In genomic region chr7:156994417-156994816, GRCh38 we compare ENCODE assay signal across 28 cellular contexts. TPM values are rescaled to one million over a fixed set of nuclear protein-coding genes. Genes with fewer than 3 reads are reported as not detected.
"Had no signal": no experiment of that assay in that cellular context is flagged by ENCODE, and none has a peak within 500 bp of the region (broad histone marks: within the 10 kb centered on the region; RNA-seq: fewer than 3 reads in every experiment).

No MANE protein-coding gene starts in this region.

- H3K27ac ChIP-seq: ascending aorta, Peyer's patch, RWPE1, SJCRH30 had no signal

- H3K9me3 Mint-ChIP-seq: activated naive CD4-positive, alpha-beta T cell treated with anti-CD3 and anti-CD28 coated beads, Interleukin-2, amount 50 U/mL, for 24 hours; activated naive CD8-positive, alpha-beta T cell treated with anti-CD3 and anti-CD28 coated beads, Interleukin-2, amount 50 U/mL, for 24 hours; activated T-cell treated with anti-CD3 and anti-CD28 coated beads, Interleukin-2, amount 50 U/mL, for 24 hours; activated T-helper 1 cell treated with anti-CD3 and anti-CD28 coated beads, Interleukin-12 subunit alpha, Interleukin-12 subunit beta, Interleukin-2, Interleukin-4 antibody, amounts not matched to agents 30 ng/mL and 10 ng/mL and 1 ng/mL, durations not matched to agents 14 hours and 24 hours and 36 hours; central memory CD8-positive, alpha-beta T cell; T-helper 1 cell treated with Interleukin-12 subunit alpha and Interleukin-12 subunit beta and Interleukin-4 antibody, amounts not matched to agents 30 μg/mL and 1 μg/mL, for 36 hours; WTC11 had no signal

- H3K36me3 ChIP-seq: ascending aorta, Peyer's patch, SJCRH30 had no signal

- DNase-seq: activated CD4-positive, alpha-beta T cell treated with anti-CD3 and anti-CD28 coated beads for 48 hours; activated CD4-positive, alpha-beta T cell treated with anti-CD3 and anti-CD28 coated beads, Interleukin-2, amount 50 U/mL, for 4 hours; activated CD4-positive, CD25-positive, alpha-beta regulatory T cell treated with anti-CD3 and anti-CD28 coated beads, Interleukin-2, amount 50 U/mL, for 72 hours; activated effector memory CD4-positive, alpha-beta T cell treated with Interleukin-2 at 50 U/mL for 16 hours; activated naive CD4-positive, alpha-beta T cell; activated naive CD8-positive, alpha-beta T cell treated with anti-CD3 and anti-CD28 coated beads, Interleukin-2, amount 50 U/mL, for 24 hours; activated T-cell treated with anti-CD3 and anti-CD28 coated beads, Interleukin-2, amount 50 U/mL, for 24 hours; amniotic stem cell; KG1; NCI-H1048; NCI-H187 treated with DMSO at 0.1 percent for 48 hours; NCI-H2171 treated with DMSO at 0.1 percent for 48 hours; NCI-H226; NCI-H510A treated with DMSO at 0.1 percent for 48 hours; Peyer's patch; Right ventricle myocardium superior had no signal

- H3K36me3 Mint-ChIP-seq: activated naive CD4-positive, alpha-beta T cell treated with anti-CD3 and anti-CD28 coated beads, Interleukin-2, amount 50 U/mL, for 24 hours; brain; WTC11 had no signal

- H3K9me3 ChIP-seq: ascending aorta, Peyer's patch, SJCRH30 had no signal

- ATAC-seq: activated naive CD8-positive, alpha-beta T cell treated with anti-CD3 and anti-CD28 coated beads, Interleukin-2, amount 50 U/mL, for 24 hours; WTC11 had no signal

- H3K4me3 ChIP-seq: ascending aorta, Peyer's patch, SJCRH30 had no signal

- H3K27ac Mint-ChIP-seq: activated naive CD4-positive, alpha-beta T cell treated with anti-CD3 and anti-CD28 coated beads, Interleukin-2, amount 50 U/mL, for 24 hours; activated naive CD8-positive, alpha-beta T cell treated with anti-CD3 and anti-CD28 coated beads, Interleukin-2, amount 50 U/mL, for 24 hours; activated T-cell treated with anti-CD3 and anti-CD28 coated beads, Interleukin-2, amount 50 U/mL, for 24 hours; activated T-helper 1 cell treated with anti-CD3 and anti-CD28 coated beads, Interleukin-12 subunit alpha, Interleukin-12 subunit beta, Interleukin-2, Interleukin-4 antibody, amounts not matched to agents 30 ng/mL and 10 ng/mL and 1 ng/mL, durations not matched to agents 14 hours and 24 hours and 36 hours; T-helper 1 cell treated with Interleukin-12 subunit alpha and Interleukin-12 subunit beta and Interleukin-4 antibody, amounts not matched to agents 30 μg/mL and 1 μg/mL, for 36 hours; WTC11 had no signal

- H3K4me1 Mint-ChIP-seq: activated naive CD8-positive, alpha-beta T cell treated with anti-CD3 and anti-CD28 coated beads, Interleukin-2, amount 50 U/mL, for 24 hours; brain; central memory CD8-positive, alpha-beta T cell had no signal

- H3K4me3 Mint-ChIP-seq: activated naive CD4-positive, alpha-beta T cell treated with anti-CD3 and anti-CD28 coated beads, Interleukin-2, amount 50 U/mL, for 24 hours; activated naive CD8-positive, alpha-beta T cell treated with anti-CD3 and anti-CD28 coated beads, Interleukin-2, amount 50 U/mL, for 24 hours; activated T-cell treated with anti-CD3 and anti-CD28 coated beads, Interleukin-2, amount 50 U/mL, for 24 hours; activated T-helper 1 cell treated with anti-CD3 and anti-CD28 coated beads, Interleukin-12 subunit alpha, Interleukin-12 subunit beta, Interleukin-2, Interleukin-4 antibody, amounts not matched to agents 30 ng/mL and 10 ng/mL and 1 ng/mL, durations not matched to agents 14 hours and 24 hours and 36 hours; brain; central memory CD8-positive, alpha-beta T cell; T-helper 1 cell treated with Interleukin-12 subunit alpha and Interleukin-12 subunit beta and Interleukin-4 antibody, amounts not matched to agents 30 μg/mL and 1 μg/mL, for 36 hours; WTC11 had no signal

RNA-seq across cellular contexts. Expression of gene MNX1, which starts 16.0 kb away (rescaled TPM):
- total RNA-seq: activated CD8-positive, alpha-beta memory T cell treated with anti-CD3 and anti-CD28 coated beads for 36 hours; activated T-helper 1 cell treated with anti-CD3 and anti-CD28 coated beads, Interleukin-12 subunit alpha, Interleukin-12 subunit beta, Interleukin-2, Interleukin-4 antibody, amounts not matched to agents 30 ng/mL and 10 ng/mL and 1 ng/mL, durations not matched to agents 14 hours and 24 hours and 36 hours; ascending aorta; LHCN-M2; M059J; Right ventricle myocardium superior had no signal
